28 cellular contexts compared by ENCODE assay signal in the genomic region with DNA sequence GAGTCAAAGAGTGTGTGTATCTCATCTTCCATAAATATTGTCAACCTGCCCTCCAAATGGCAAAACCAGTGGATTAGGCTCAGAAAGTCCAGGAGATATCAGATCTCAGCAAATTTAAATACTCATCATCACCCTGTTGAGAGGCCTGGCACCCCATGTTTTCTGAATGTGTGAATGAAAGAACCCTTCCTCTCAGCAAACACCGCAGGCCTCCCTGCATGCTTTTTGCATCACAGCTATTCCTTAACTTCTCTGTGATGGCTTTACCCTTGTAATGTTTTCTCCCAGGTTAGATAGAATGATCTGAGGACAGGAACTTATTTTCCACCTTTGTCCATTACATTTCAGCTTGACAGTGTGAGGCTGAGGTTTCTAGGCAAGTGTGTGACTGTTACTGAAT.
"Had no signal": no experiment of that assay in that cellular context is flagged by ENCODE, and none has a peak within 500 bp of the region (broad histone marks: within the 10 kb centered on the region; RNA-seq: fewer than 3 reads in every experiment).

No MANE protein-coding gene starts in this region.

- H3K4me3 Mint-ChIP-seq: natural killer cell treated with Interleukin-12 subunit alpha and Interleukin-12 subunit beta and Interleukin-15 and Interleukin-18, amount 100 ng/mL, for 72 hours; nephron progenitor cell; neural crest cell; stimulated activated effector memory CD8-positive, alpha-beta T cell treated with anti-CD3 and anti-CD28 coated beads, Interleukin-12 subunit alpha, Interleukin-12 subunit beta, amount 100 ng/mL, for 72 hours; stimulated activated naive B cell treated with anti-CD40 and anti-IgM and Interleukin-4, amounts not matched to agents 10 μg/mL and 1 μg/mL and 100 μg/mL, for 72 hours; stimulated activated naive CD8-positive, alpha-beta T cell treated with anti-CD3 and anti-CD28 coated beads, Interleukin-15, Interleukin-2, amounts not matched to agents 100 ng/mL and 50 ng/mL, for 24 hours had no signal

- H3K36me3 ChIP-seq: neutrophil, pancreas, right lobe of liver, sigmoid colon, stomach, thoracic aorta, thyroid gland, tibial nerve, upper lobe of left lung, vagina had no signal

- H3K4me1 Mint-ChIP-seq: nephron progenitor cell; neural crest cell; stimulated activated effector memory CD8-positive, alpha-beta T cell treated with anti-CD3 and anti-CD28 coated beads, Interleukin-12 subunit alpha, Interleukin-12 subunit beta, amount 100 ng/mL, for 72 hours; stimulated activated naive B cell treated with anti-CD40 and anti-IgM and Interleukin-4, amounts not matched to agents 10 μg/mL and 1 μg/mL and 100 μg/mL, for 72 hours had no signal

- DNase-seq: nephron progenitor cell; nucleus accumbens; pancreas; psoas muscle; right cardiac atrium; right lobe of liver; sigmoid colon; small intestine; stimulated activated CD4-positive, alpha-beta T cell treated with anti-CD3 and anti-CD28 coated beads, Interleukin-15, amount 100 ng/mL, for 24 hours; stimulated activated CD4-positive, alpha-beta T cell treated with anti-CD3 and anti-CD28 coated beads, Interleukin-2, amount 100 ng/mL, for 24 hours; stimulated activated CD4-positive, alpha-beta T cell treated with anti-CD3 and anti-CD28 coated beads, Interleukin-2, amount 100 ng/mL, for 48 hours; stimulated activated CD4-positive, alpha-beta T cell treated with anti-CD3 and anti-CD28 coated beads, Interleukin-4, amount 100 ng/mL, for 24 hours; stimulated activated naive B cell treated with anti-CD40 and anti-IgM and Interleukin-4, amounts not matched to agents 10 μg/mL and 1 μg/mL and 100 μg/mL, for 72 hours; stimulated activated naive CD4-positive, alpha-beta T cell treated with Interleukin-2 at 50 U/mL for 16 hours; stomach; thyroid gland; trophoblast cell; upper lobe of left lung had no signal

- H3K4me1 ChIP-seq: pancreas, psoas muscle, right lobe of liver, sigmoid colon, stomach, thyroid gland, tibial nerve, upper lobe of left lung, vagina had no signal

- H3K36me3 Mint-ChIP-seq: natural killer cell treated with Interleukin-12 subunit alpha and Interleukin-12 subunit beta and Interleukin-15 and Interleukin-18, amount 100 ng/mL, for 72 hours; stimulated activated effector memory CD8-positive, alpha-beta T cell treated with anti-CD3 and anti-CD28 coated beads, Interleukin-12 subunit alpha, Interleukin-12 subunit beta, amount 100 ng/mL, for 72 hours; stimulated activated naive B cell treated with anti-CD40 and anti-IgM and Interleukin-4, amounts not matched to agents 10 μg/mL and 1 μg/mL and 100 μg/mL, for 72 hours had no signal

- H3K9me3 Mint-ChIP-seq: nephron progenitor cell; neural crest cell; stimulated activated effector memory CD8-positive, alpha-beta T cell treated with anti-CD3 and anti-CD28 coated beads, Interleukin-12 subunit alpha, Interleukin-12 subunit beta, amount 100 ng/mL, for 72 hours; stimulated activated naive B cell treated with anti-CD40 and anti-IgM and Interleukin-4, amounts not matched to agents 10 μg/mL and 1 μg/mL and 100 μg/mL, for 72 hours; stimulated activated naive CD8-positive, alpha-beta T cell treated with anti-CD3 and anti-CD28 coated beads, Interleukin-15, Interleukin-2, amounts not matched to agents 100 ng/mL and 50 ng/mL, for 24 hours had no signal

- ATAC-seq: natural killer cell treated with Interleukin-12 subunit alpha and Interleukin-12 subunit beta and Interleukin-15 and Interleukin-18, amount 100 ng/mL, for 72 hours; pancreas; psoas muscle; right cardiac atrium; right lobe of liver; stimulated activated effector memory CD8-positive, alpha-beta T cell treated with anti-CD3 and anti-CD28 coated beads, Interleukin-12 subunit alpha, Interleukin-12 subunit beta, amount 100 ng/mL, for 72 hours; stimulated activated naive B cell treated with anti-CD40 and anti-IgM and Interleukin-4, amounts not matched to agents 10 μg/mL and 1 μg/mL and 100 μg/mL, for 72 hours had no signal

- H3K27me3 ChIP-seq: neutrophil, pancreas, right lobe of liver, sigmoid colon, stomach, thyroid gland, tibial nerve, upper lobe of left lung, vagina had no signal

- H3K9me3 ChIP-seq: neutrophil, pancreas, psoas muscle, right lobe of liver, sigmoid colon, stomach, thoracic aorta, thyroid gland, tibial nerve, upper lobe of left lung, vagina had no signal

- H3K27ac Mint-ChIP-seq: natural killer cell treated with Interleukin-12 subunit alpha and Interleukin-12 subunit beta and Interleukin-15 and Interleukin-18, amount 100 ng/mL, for 72 hours; nephron progenitor cell; progenitor cell of endocrine pancreas; stimulated activated effector memory CD8-positive, alpha-beta T cell treated with anti-CD3 and anti-CD28 coated beads, Interleukin-12 subunit alpha, Interleukin-12 subunit beta, amount 100 ng/mL, for 72 hours; stimulated activated naive B cell treated with anti-CD40 and anti-IgM and Interleukin-4, amounts not matched to agents 10 μg/mL and 1 μg/mL and 100 μg/mL, for 72 hours; stimulated activated naive CD8-positive, alpha-beta T cell treated with anti-CD3 and anti-CD28 coated beads, Interleukin-15, Interleukin-2, amounts not matched to agents 100 ng/mL and 50 ng/mL, for 24 hours had no signal

- FAIRE-seq: pancreas, small intestine, urothelium cell line had no signal

- H3K27ac ChIP-seq: neutrophil, pancreas, psoas muscle, right lobe of liver, sigmoid colon, stomach, thoracic aorta, thyroid gland, tibial nerve, upper lobe of left lung, vagina had no signal

- H3K4me3 ChIP-seq: pancreas, psoas muscle, right lobe of liver, sigmoid colon, stomach, thoracic aorta, thyroid gland, tibial nerve, upper lobe of left lung, vagina had no signal
